ENCODE assay signal across 4 cellular contexts in the genomic region with DNA sequence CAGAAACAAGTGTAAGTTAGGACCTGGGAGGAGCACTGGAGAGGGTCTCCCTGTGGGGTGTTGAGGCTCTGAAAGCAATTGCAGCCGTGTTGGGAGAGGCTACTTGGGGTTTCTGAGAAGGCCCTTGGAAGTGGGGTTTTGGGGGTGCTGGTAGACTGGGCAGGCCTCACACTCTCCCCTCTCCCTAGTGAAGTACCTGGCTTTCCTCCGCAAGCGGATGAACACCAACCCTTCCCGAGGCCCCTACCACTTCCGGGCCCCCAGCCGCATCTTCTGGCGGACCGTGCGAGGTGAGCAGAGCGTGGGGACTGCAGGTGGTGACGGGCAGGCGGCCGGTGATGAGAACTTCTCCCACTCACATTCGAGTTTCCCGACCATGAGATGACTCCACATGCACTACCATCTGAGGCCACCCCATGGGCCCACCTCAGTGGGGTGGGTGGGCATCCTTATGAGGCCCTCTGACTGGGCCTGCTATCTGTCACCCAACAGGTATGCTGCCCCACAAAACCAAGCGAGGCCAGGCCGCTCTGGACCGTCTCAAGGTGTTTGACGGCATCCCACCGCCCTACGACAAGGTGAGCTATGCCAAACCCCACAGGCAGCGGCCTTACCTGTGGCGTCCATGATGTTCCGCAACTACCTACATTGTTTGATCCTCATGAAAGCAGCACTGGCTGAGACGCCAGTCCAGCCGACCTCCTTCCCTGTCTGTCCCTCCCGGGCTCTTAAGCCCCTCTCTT. TPM values are rescaled to one million over a fixed set of nuclear protein-coding genes. Genes with fewer than 3 reads are reported as not detected.
DNase-seq lines count a peak whose midpoint lies in the region; ATAC-seq and TF ChIP-seq lines count a peak whose summit lies in the region.

No MANE protein-coding gene starts in this region.

- H3K27me3 Mint-ChIP-seq in natural killer cell treated with Interleukin-12 subunit alpha and Interleukin-12 subunit beta and Interleukin-15 and Interleukin-18, amount 100 ng/mL, for 72 hours, result no peaks in the 10 kb centered on the region

- peak overlapping the region; percentile 96 to 99 for H3K27ac Mint-ChIP-seq in natural killer cell treated with Interleukin-12 subunit alpha and Interleukin-12 subunit beta and Interleukin-15 and Interleukin-18, amount 100 ng/mL, for 72 hours

- CTCF ChIA-PET in RWPE1 (lab: Yijun Ruan, JAX), result no interaction called here

- DNase-seq in RWPE1 (ENCODE audit: low spot score) (no peak), NCI-H748 treated with DMSO at 0.1 percent for 48 hours (lab: John Stamatoyannopoulos, UW) (no peak)
- DNase-seq in natural killer cell treated with Interleukin-12 subunit alpha and Interleukin-12 subunit beta and Interleukin-15 and Interleukin-18, amount 100 ng/mL, for 72 hours (ENCODE audit: low spot score), result no peak

- H3K27ac ChIP-seq in RWPE1, result peak overlapping the region; percentile 88

- POLR2A ChIA-PET in RWPE1 (lab: Yijun Ruan, JAX; ENCODE audit: low non-redundant PET), result no interaction called here

- peak overlapping the region; percentile 98 for H3K4me3 Mint-ChIP-seq in natural killer cell treated with Interleukin-12 subunit alpha and Interleukin-12 subunit beta and Interleukin-15 and Interleukin-18, amount 100 ng/mL, for 72 hours

- H3K4me1 Mint-ChIP-seq in natural killer cell treated with Interleukin-12 subunit alpha and Interleukin-12 subunit beta and Interleukin-15 and Interleukin-18, amount 100 ng/mL, for 72 hours (ENCODE audit: low read depth in 2 of 2), result peaks cover 43 to 45% of the 10 kb centered on the region in 2 donors

- TF ChIP-seq CTCF in RWPE1 (conservative IDR thresholded peaks at IDR 0.05; ENCODE audit: low read depth), result no peak

- H3K36me3 Mint-ChIP-seq in natural killer cell treated with Interleukin-12 subunit alpha and Interleukin-12 subunit beta and Interleukin-15 and Interleukin-18, amount 100 ng/mL, for 72 hours, result peaks cover 31% of the 10 kb centered on the region

- no peaks in the 10 kb centered on the region for H3K9me3 Mint-ChIP-seq in natural killer cell treated with Interleukin-12 subunit alpha and Interleukin-12 subunit beta and Interleukin-15 and Interleukin-18, amount 100 ng/mL, for 72 hours

- ATAC-seq in natural killer cell treated with Interleukin-12 subunit alpha and Interleukin-12 subunit beta and Interleukin-15 and Interleukin-18, amount 100 ng/mL, for 72 hours, result no peak
- ATAC-seq in HG03457 (IDR thresholded peaks at IDR 0.05; ENCODE audit: unreplicated experiment), result no peak

RNA-seq across cellular contexts. Expression of a gene that starts 3.0 kb away (rescaled TPM):
- 1,000 to 10,000 TPM; 1,861 to 2,042 TPM for total RNA-seq in natural killer cell treated with Interleukin-12 subunit alpha and Interleukin-12 subunit beta and Interleukin-15 and Interleukin-18, amount 100 ng/mL, for 72 hours

RNA-seq across cellular contexts. Expression of a gene that starts 5.8 kb away (rescaled TPM):
- total RNA-seq in natural killer cell treated with Interleukin-12 subunit alpha and Interleukin-12 subunit beta and Interleukin-15 and Interleukin-18, amount 100 ng/mL, for 72 hours, result 1,000 to 10,000 TPM; 1,165 to 1,334 TPM

RNA-seq across cellular contexts. Expression of a gene that starts 16.4 kb away (rescaled TPM):
- total RNA-seq in natural killer cell treated with Interleukin-12 subunit alpha and Interleukin-12 subunit beta and Interleukin-15 and Interleukin-18, amount 100 ng/mL, for 72 hours, result 10 to 100 TPM; 33.5 to 80.4 TPM

RNA-seq across cellular contexts. Expression of a gene that starts 22.0 kb away (rescaled TPM):
- 1 to 10 TPM; 1.6 to 3.0 TPM for total RNA-seq in natural killer cell treated with Interleukin-12 subunit alpha and Interleukin-12 subunit beta and Interleukin-15 and Interleukin-18, amount 100 ng/mL, for 72 hours

RNA-seq across cellular contexts. Expression of a gene that starts 37.3 kb away (rescaled TPM):
- total RNA-seq in natural killer cell treated with Interleukin-12 subunit alpha and Interleukin-12 subunit beta and Interleukin-15 and Interleukin-18, amount 100 ng/mL, for 72 hours, result 1 to 10 TPM; 1.6 to 2.0 TPM
